In the genomic region with DNA sequence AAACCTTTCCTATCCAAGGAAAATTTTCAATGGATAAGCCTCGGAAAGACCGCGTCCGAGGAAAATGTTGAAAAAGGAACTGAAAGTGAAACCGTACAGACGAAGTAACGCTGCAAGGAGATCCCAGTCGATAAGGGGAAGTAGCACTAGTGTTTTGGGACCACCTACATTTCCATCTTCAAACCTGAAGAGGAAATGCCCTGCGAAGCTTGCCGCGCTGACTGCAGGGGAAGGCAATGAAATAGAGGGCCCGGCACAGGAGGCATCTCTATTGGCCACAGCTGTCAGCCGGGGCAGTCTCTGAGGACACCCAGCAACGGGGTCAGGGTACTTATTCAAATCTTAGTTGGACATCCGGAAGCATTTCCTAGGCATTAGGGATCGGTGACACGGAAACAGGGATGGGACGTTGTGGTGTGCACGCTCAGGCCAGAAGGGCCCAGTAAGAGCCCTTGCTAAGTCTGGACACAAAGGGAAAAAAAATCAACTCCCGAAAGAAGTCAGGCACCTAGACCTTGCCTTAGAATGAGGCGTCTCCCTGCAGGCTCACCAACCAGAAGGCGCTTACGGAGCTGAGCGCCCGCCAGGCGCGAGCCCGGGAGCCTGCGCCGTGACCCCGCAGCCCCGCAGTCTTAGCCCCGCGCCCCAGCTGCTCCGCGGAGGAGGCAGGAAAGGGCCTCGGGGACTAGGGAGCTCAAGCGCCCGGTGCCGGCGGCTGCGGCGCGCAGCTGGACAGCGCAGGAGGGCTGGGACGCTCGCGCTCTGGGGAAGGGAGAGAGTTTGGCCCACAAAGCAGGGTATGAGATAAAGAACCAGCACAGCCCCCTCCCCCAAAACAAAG, we compare ENCODE assay signal across 8 cellular contexts. TPM values are rescaled to one million over a fixed set of nuclear protein-coding genes. Genes with fewer than 3 reads are reported as not detected.
DNase-seq lines count a peak whose midpoint lies in the region; ATAC-seq and TF ChIP-seq lines count a peak whose summit lies in the region.

No MANE protein-coding gene starts in this region.

- H3K36me3 ChIP-seq in effector memory CD4-positive, alpha-beta T cell (ENCODE audit: control insufficient read depth, insufficient read depth, low read length), result peaks cover 56% of the 10 kb centered on the region
- H3K36me3 ChIP-seq in lung (ENCODE audit: control insufficient read depth in 2 of 2, insufficient read depth in 2 of 2, low read length in 2 of 2), result peaks cover 23 to 30% of the 10 kb centered on the region in 2 donors

- peak overlapping the region; percentile 94 for H3K27ac ChIP-seq in effector memory CD4-positive, alpha-beta T cell (ENCODE audit: insufficient read depth, low read length, poor library complexity, severe bottlenecking)
- H3K27ac ChIP-seq in lung (ENCODE audit: low read depth in 1 of 2, low read length in 1 of 2), result peak overlapping the region; percentile 95 to 96

- H3K4me1 ChIP-seq in effector memory CD4-positive, alpha-beta T cell (ENCODE audit: control insufficient read depth, insufficient read depth, low read length, poor library complexity, severe bottlenecking), result peaks cover 8% of the 10 kb centered on the region
- peaks cover 5 to 7% of the 10 kb centered on the region in 2 donors for H3K4me1 ChIP-seq in lung (ENCODE audit: control insufficient read depth in 2 of 2, insufficient read depth in 2 of 2, low read length in 2 of 2)

- no peaks in the 10 kb centered on the region for H3K9me3 ChIP-seq in effector memory CD4-positive, alpha-beta T cell (ENCODE audit: control insufficient read depth, low read length)
- peaks cover 0 to 7% of the 10 kb centered on the region in 2 donors for H3K9me3 ChIP-seq in lung (ENCODE audit: control insufficient read depth in 2 of 2, insufficient read depth in 1 of 2, low read length in 1 of 2)

- WGBS in lung, 2 donors, result 0 to 1% methylated on average over 46 to 48 of the region's 48 CpGs

- ATAC-seq in GM19043 (IDR thresholded peaks at IDR 0.05; ENCODE audit: low read depth, unreplicated experiment), result peak; percentile 42
- peak; percentile 34 for ATAC-seq in HG03280 (IDR thresholded peaks at IDR 0.05; ENCODE audit: unreplicated experiment)
- ATAC-seq in lung (ENCODE audit: insufficient read depth, low FRiP score), result peak; percentile 70

- no peak for TF ChIP-seq CTCF in lung (IDR thresholded peaks at IDR 0.05; ENCODE audit: control extremely low read depth, extremely low read depth)

- DNase-seq in C1 segment of cervical spinal cord (lab: John Stamatoyannopoulos, UW), result peak in 10 of 14 donors; percentile 49 to 80 (median 60)
- peak; percentile 6 to 71 for DNase-seq in NCI-H524 (lab: John Stamatoyannopoulos, UW)
- peak; percentile 51 for DNase-seq in activated CD4-positive, alpha-beta T cell treated with anti-CD3 and anti-CD28 coated beads, Interleukin-2, amount 50 U/mL, for 1 hour
- DNase-seq in effector memory CD4-positive, alpha-beta T cell, result peak; percentile 26 to 46 (median 33)
- peak; percentile 72 for DNase-seq in lung (ENCODE audit: low spot score)
- DNase-seq in stimulated activated CD8-positive, alpha-beta memory T cell treated with anti-CD3 and anti-CD28 coated beads, Interleukin-7, amount 100 ng/mL, for 48 hours (ENCODE audit: extremely low read depth in 1 of 2, low read depth in 1 of 2), result peak; percentile 39 to 61

- no peaks in the 10 kb centered on the region for H3K27me3 ChIP-seq in effector memory CD4-positive, alpha-beta T cell (replicated peaks; ENCODE audit: control insufficient read depth, insufficient read depth, low read length, poor library complexity, severe bottlenecking)
- H3K27me3 ChIP-seq in lung (ENCODE audit: control insufficient read depth, insufficient read depth), result no peaks in the 10 kb centered on the region

- peak overlapping the region; percentile 98 for H3K4me3 ChIP-seq in effector memory CD4-positive, alpha-beta T cell (ENCODE audit: insufficient read depth, low read depth, low read length, poor library complexity, severe bottlenecking)
- peak overlapping the region; percentile 71 for H3K4me3 ChIP-seq in lung

RNA-seq across cellular contexts. Expression of a gene that starts 0.6 kb away (rescaled TPM):
- 10 to 100 TPM; 67.5 to 70.0 TPM for total RNA-seq in lung
- 10 to 100 TPM; 77.0 to 95.1 TPM for polyA plus RNA-seq in lung

RNA-seq across cellular contexts. Expression of a gene that starts 6.4 kb away (rescaled TPM):
- 10 to 100 TPM; 43.2 to 67.9 TPM for total RNA-seq in lung
- 100 to 1,000 TPM in 1 of 2 donors, 10 to 100 TPM in 1; 77.8 to 187 TPM for polyA plus RNA-seq in lung

RNA-seq across cellular contexts. Expression of a gene that starts 24.2 kb away (rescaled TPM):
- 100 to 1,000 TPM; 174 to 201 TPM for total RNA-seq in lung
- 100 to 1,000 TPM in 1 of 2 donors, 10 to 100 TPM in 1; 91.7 to 107 TPM for polyA plus RNA-seq in lung

RNA-seq across cellular contexts. Expression of a gene that starts 24.6 kb away (rescaled TPM):
- 10 to 100 TPM; 10.5 to 49.5 TPM for total RNA-seq in lung
- polyA plus RNA-seq in lung, result 10 to 100 TPM; 18.1 to 66.3 TPM

RNA-seq across cellular contexts. Expression of a gene that starts 44.2 kb away (rescaled TPM):
- 10 to 100 TPM; 11.7 to 12.5 TPM for total RNA-seq in lung
- 1 to 10 TPM; 6.2 to 8.1 TPM for polyA plus RNA-seq in lung

Comparison
In these comparisons a context has a peak if more than half of its experiments do, and no peak if none do; other contexts are left out.
1. Peak in every context shown above with its lines: DNase-seq, ATAC-seq, H3K4me3 ChIP-seq and H3K27ac ChIP-seq.